In genomic region chr15:82040395-82040794, GRCh38 we compare ENCODE assay signal across 13 cellular contexts. TPM values are rescaled to one million over a fixed set of nuclear protein-coding genes. Genes with fewer than 3 reads are reported as not detected.
A peak's percentile ranks its signal among the peaks of the same experiment; 100 is the strongest.
DNase-seq lines count a peak whose midpoint lies in the region; ATAC-seq, FAIRE-seq and TF ChIP-seq lines count a peak whose summit lies in the region.
"Had no signal": no experiment of that assay in that cellular context is flagged by ENCODE, and none has a peak within 500 bp of the region (broad histone marks: within the 10 kb centered on the region; RNA-seq: fewer than 3 reads in every experiment).

No MANE protein-coding gene starts in this region.

- RAD21 ChIA-PET in GM12878 (lab: Charles Lee; ENCODE audit: unreplicated experiment): no interaction called here

- H3K4me1 ChIP-seq in HepG2 (ENCODE audit: insufficient read depth, low read length): peaks cover 11% of the 10 kb centered on the region
- H3K4me1 ChIP-seq in right lobe of liver: peaks cover 0 to 11% (median 0%) of the 10 kb centered on the region in 4 donors
- H3K4me1 ChIP-seq in GM12878 (ENCODE audit: control insufficient read depth, insufficient read depth, low read length): no peaks in the 10 kb centered on the region; the same call in 1 of the 2 replicates

- H3K4me2 ChIP-seq in HepG2 (ENCODE audit: low read depth, low read length) (peak overlapping the region; percentile 45; the same call in 1 of the 2 replicates), GM12878 (ENCODE audit: control insufficient read depth, insufficient read depth) (no peak overlapping the region), neural cell (ENCODE audit: low read length) (no peak overlapping the region)

- no peaks in the 10 kb centered on the region for H3K9me3 ChIP-seq in HepG2 (ENCODE audit: low read length)
- no peaks in the 10 kb centered on the region for H3K9me3 ChIP-seq in right lobe of liver
- H3K9me3 ChIP-seq in GM12878 (replicated peaks; ENCODE audit: control insufficient read depth, insufficient read depth, low read length): no peaks in the 10 kb centered on the region
- peaks cover 3% of the 10 kb centered on the region for H3K9me3 ChIP-seq in neural cell (ENCODE audit: low read length)
- H3K9me3 ChIP-seq: SJCRH30 had no signal

- no peak overlapping the region for H3K9ac ChIP-seq in HepG2 (ENCODE audit: insufficient read depth, low read depth, low read length)
- H3K9ac ChIP-seq in GM12878 (ENCODE audit: control insufficient read depth, insufficient read depth, low read length): no peak overlapping the region
- no peak overlapping the region for H3K9ac ChIP-seq in neural cell (ENCODE audit: low read length)

- no peak for TF ChIP-seq RAD21 in HepG2 (CRISPR knock-in tag; IDR thresholded peaks at IDR 0.05)
- TF ChIP-seq RAD21 in GM12878 (IDR thresholded peaks at IDR 0.05; ENCODE audit: insufficient read depth, low read depth, low read length): no peak
- no peak for TF ChIP-seq RAD21 in neural cell (conservative IDR thresholded peaks at IDR 0.05)

- H3K9me2 ChIP-seq in neural cell (ENCODE audit: insufficient read depth, low read length): no peaks in the 10 kb centered on the region

- H3K79me2 ChIP-seq in HepG2 (ENCODE audit: insufficient read depth, low read length) (no peaks in the 10 kb centered on the region), GM12878 (ENCODE audit: control insufficient read depth, insufficient read depth, low read length) (no peaks in the 10 kb centered on the region), neural cell (replicated peaks; ENCODE audit: insufficient read depth, low read length) (peaks cover 63% of the 10 kb centered on the region)

- no peak for TF ChIP-seq POLR2A in HepG2 (IDR thresholded peaks at IDR 0.05; ENCODE audit: insufficient read depth in 1 of 2, low read depth in 2 of 2, low read length in 2 of 2)
- no peak for TF ChIP-seq POLR2A in right lobe of liver (IDR thresholded peaks at IDR 0.05)
- TF ChIP-seq POLR2A in GM12878 (IDR thresholded peaks at IDR 0.05; ENCODE audit: low read depth, low read length): no peak

- POLR2A ChIA-PET in HepG2 (lab: Yijun Ruan, JAX): no interaction called here
- POLR2A ChIA-PET in GM12878 (lab: Charles Lee): no interaction called here

- H2AFZ ChIP-seq in HepG2 (ENCODE audit: low read length): no peak overlapping the region
- no peak overlapping the region for H2AFZ ChIP-seq in GM12878 (ENCODE audit: control insufficient read depth, low read depth, low read length)
- no peak overlapping the region for H2AFZ ChIP-seq in neural cell (ENCODE audit: low read depth, low read length)

- H3K36me3 ChIP-seq in HepG2 (replicated peaks in 1 of 2; ENCODE audit: control insufficient read depth in 1 of 2, insufficient read depth in 2 of 2, low read length in 2 of 2) (no peaks in the 10 kb centered on the region), right lobe of liver (no peaks in the 10 kb centered on the region), GM12878 (ENCODE audit: control insufficient read depth in 2 of 2, insufficient read depth in 2 of 2, low read length in 1 of 2) (no peaks in the 10 kb centered on the region), neural cell (ENCODE audit: insufficient read depth, low read length) (peaks cover 15% of the 10 kb centered on the region)

- BruUV-seq in HepG2 (replicated peaks; lab: Mats Ljungman, UMichigan): no TSS peak
- BruUV-seq in GM12878 (replicated peaks; lab: Mats Ljungman, UMichigan): no TSS peak

- H3K27ac ChIP-seq in HepG2 (ENCODE audit: extremely low read length, insufficient read depth, low read length): no peak overlapping the region
- no peak overlapping the region for H3K27ac ChIP-seq in right lobe of liver
- no peak overlapping the region for H3K27ac ChIP-seq in GM12878 (ENCODE audit: control insufficient read depth, insufficient read depth)
- no peak overlapping the region for H3K27ac ChIP-seq in neural cell (ENCODE audit: low read length)
- H3K27ac ChIP-seq: SJCRH30 had no signal

- ATAC-seq in HepG2 (no peak), right lobe of liver (no peak), GM12878 (peak; percentile 7; the same call in 2 of the 3 replicates)

- H4K20me1 ChIP-seq in HepG2 (ENCODE audit: insufficient read depth, low read length) (no peaks in the 10 kb centered on the region), GM12878 (ENCODE audit: control insufficient read depth, insufficient read depth) (no peaks in the 10 kb centered on the region), neural cell (ENCODE audit: insufficient read depth) (peaks cover 32% of the 10 kb centered on the region)

- CTCF ChIA-PET in HepG2 (lab: Yijun Ruan, JAX; ENCODE audit: low intra/inter-chr PET ratio, low total read pairs): no interaction called here
- CTCF ChIA-PET in GM12878 (lab: Yijun Ruan, JAX): no interaction called here

- 3% methylated on average over 2 of the region's 2 CpGs for WGBS in HepG2 (ENCODE audit: low lambda C conversion rate)
- 39% methylated on average over 2 of the region's 2 CpGs for WGBS in right lobe of liver (ENCODE audit: insufficient coverage, low coverage, low lambda C conversion rate, missing lambda C conversion rate)
- 42% methylated on average over 2 of the region's 2 CpGs for WGBS in GM12878 (ENCODE audit: insufficient coverage, insufficient replicate concordance, low lambda C conversion rate, missing lambda C conversion rate)

- SMC1A ChIA-PET in GM12878 (lab: Charles Lee; ENCODE audit: uncharacterized antibody, unreplicated experiment): no interaction called here

- DNase-seq in HepG2 (ENCODE audit: low spot score): no peak
- DNase-seq in right lobe of liver: no peak
- DNase-seq in GM12878 (ENCODE audit: low read depth, low spot score): no peak
- DNase-seq in RKO (ENCODE audit: low spot score): no peak
- DNase-seq in NCI-H524 treated with DMSO at 0.1 percent for 48 hours (lab: John Stamatoyannopoulos, UW): no peak
- no peak for DNase-seq in dermis blood vessel endothelial cell
- DNase-seq: ACHN; CD4-positive, alpha-beta memory T cell; HCEC 1CT had no signal

- TF ChIP-seq EP300 in HepG2 (IDR thresholded peaks at IDR 0.05; ENCODE audit: low read depth in 2 of 2, low read length in 2 of 2): no peak
- no peak for TF ChIP-seq EP300 in HepG2 (CRISPR knock-in tag; IDR thresholded peaks at IDR 0.05; ENCODE audit: borderline replicate concordance)
- no peak for TF ChIP-seq EP300 in GM12878 (IDR thresholded peaks at IDR 0.05; ENCODE audit: borderline replicate concordance in 1 of 2, control insufficient read depth in 1 of 2, low read depth in 2 of 2, low read length in 2 of 2)
- TF ChIP-seq EP300 in neural cell (conservative IDR thresholded peaks at IDR 0.05; ENCODE audit: poor library complexity, severe bottlenecking): no peak

- peaks cover 0 to 10% of the 10 kb centered on the region in 2 experiments; a peak in 1 of 5 replicates for H3K27me3 ChIP-seq in HepG2 (ENCODE audit: control insufficient read depth in 1 of 2, insufficient read depth in 2 of 2, low read length in 2 of 2)
- peaks cover 0 to 3% of the 10 kb centered on the region in 2 donors for H3K27me3 ChIP-seq in right lobe of liver
- H3K27me3 ChIP-seq in GM12878 (replicated peaks in 1 of 2; ENCODE audit: control insufficient read depth in 2 of 2, insufficient read depth in 2 of 2, low read length in 1 of 2): peaks cover 0 to 3% of the 10 kb centered on the region in 2 experiments; a peak in 1 of 4 replicates
- H3K27me3 ChIP-seq in neural cell (ENCODE audit: insufficient read depth, low read depth, low read length): no peaks in the 10 kb centered on the region
- H3K27me3 ChIP-seq: SJCRH30 had no signal

- intact Hi-C loops in HepG2 (cut with micrococcal nuclease; ENCODE audit: unreplicated experiment): no loop called here
- intact Hi-C loops in right lobe of liver (cut with DNase I): no loop called here
- intact Hi-C loops in GM12878 (cut with micrococcal nuclease; ENCODE audit: unreplicated experiment): loop anchor here (10.0 kb wide), 1 partner anchor 746 kb away; no protein-coding TSS in a partner anchor

- H3F3A ChIP-seq in neural cell (ENCODE audit: insufficient read depth, low read length, poor library complexity, severe bottlenecking): peaks cover 9% of the 10 kb centered on the region

- no peak overlapping the region for H3K4me3 ChIP-seq in HepG2 (replicated peaks in 1 of 3; ENCODE audit: insufficient read depth in 1 of 3, low read depth in 2 of 3, low read length in 3 of 3)
- no peak overlapping the region for H3K4me3 ChIP-seq in right lobe of liver
- H3K4me3 ChIP-seq in GM12878: no peak overlapping the region
- peak overlapping the region; percentile 98 for H3K4me3 ChIP-seq in neural cell (ENCODE audit: low read length)
- H3K4me3 ChIP-seq: SJCRH30 had no signal

- FAIRE-seq in HepG2 (lab: Jason Lieb, UNC): no peak
- no peak for FAIRE-seq in GM12878 (lab: Jason Lieb, UNC)
- FAIRE-seq: GM19239 had no signal

- TF ChIP-seq CTCF in HepG2 (CRISPR knock-in tag; IDR thresholded peaks at IDR 0.05): no peak
- TF ChIP-seq CTCF in right lobe of liver (IDR thresholded peaks at IDR 0.05): no peak
- TF ChIP-seq CTCF in GM12878 (IDR thresholded peaks at IDR 0.05 in 2 of 3, conservative IDR thresholded peaks at IDR 0.05 in 1 of 3; ENCODE audit: control insufficient read depth in 2 of 3, extremely low read depth in 1 of 3, insufficient read depth in 1 of 3, low read depth in 3 of 3, low read length in 3 of 3): no peak
- TF ChIP-seq CTCF in neural cell (IDR thresholded peaks at IDR 0.05; ENCODE audit: poor library complexity, severe bottlenecking): no peak

- in situ Hi-C loops in HepG2 (cut with HindIII; ENCODE audit: extremely low pct_ligation_motif_present, low pct_unique_long_range_greater_than_20kb) (no loop called here), GM12878 (cut with MboI) (loop anchor here (10.0 kb wide), 1 partner anchor 756 kb away; no protein-coding TSS in a partner anchor)

RNA-seq across cellular contexts. Expression of gene MEX3B, which starts 5.4 kb away (rescaled TPM):
- total RNA-seq in HepG2 (2016; rRNA removed; fragmentation: Illumina TruSeq; extraction: Trizol): 0.62 and 0.72 TPM in 2 replicates
- 0.35 and 0.40 TPM in 2 replicates for total RNA-seq in HepG2 (2016; cell fraction: cytosol; rRNA removed; fragmentation: Illumina TruSeq; extraction: Trizol; ENCODE audit: low read depth)
- 0.65 and 0.95 TPM in 2 replicates for total RNA-seq in HepG2 (2016; cell fraction: insoluble cytoplasmic fraction; rRNA removed; fragmentation: Illumina TruSeq; extraction: Trizol)
- 0.68 and 0.86 TPM in 2 replicates for total RNA-seq in HepG2 (2016; cell fraction: membrane; rRNA removed; fragmentation: Illumina TruSeq; extraction: Trizol)
- total RNA-seq in HepG2 (2016; cell fraction: nucleus; rRNA removed; fragmentation: Illumina TruSeq; extraction: Trizol): 0.63 and 0.84 TPM in 2 replicates
- polyA plus RNA-seq in HepG2 (2011; rRNA removed): 0.48 and 0.74 TPM in 2 replicates
- polyA plus RNA-seq in HepG2 (2011; cell fraction: cytosol; rRNA removed): 0.50 and 0.70 TPM in 2 replicates
- 2.1 and 2.7 TPM in 2 replicates for polyA plus RNA-seq in HepG2 (2011; cell fraction: nucleus; rRNA removed)
- 0.20 and 1.0 TPM in 2 replicates for polyA plus RNA-seq in HepG2 (2012)
- 0.09 and 0.14 TPM in 2 replicates for polyA plus RNA-seq in HepG2 (2016; cell fraction: cytosol; fragmentation: Illumina TruSeq; extraction: Trizol; ENCODE audit: low read depth)
- polyA plus RNA-seq in HepG2 (2016; cell fraction: insoluble cytoplasmic fraction; fragmentation: Illumina TruSeq; extraction: Trizol; ENCODE audit: low read depth): 0.54 and 0.84 TPM in 2 replicates
- 0.31 and 0.45 TPM in 2 replicates for polyA plus RNA-seq in HepG2 (2016; cell fraction: membrane; fragmentation: Illumina TruSeq; extraction: Trizol; ENCODE audit: low read depth)
- polyA plus RNA-seq in HepG2 (2016; cell fraction: nucleus; fragmentation: Illumina TruSeq; extraction: Trizol; ENCODE audit: insufficient read depth, low read depth): 1.2 and 1.6 TPM in 2 replicates
- 0.82 and 1.4 TPM in 2 replicates for polyA minus RNA-seq in HepG2 (2011; rRNA and poly(A)+ RNA removed; ENCODE audit: low replicate concordance)
- 0.99 and 1.1 TPM in 2 replicates for polyA minus RNA-seq in HepG2 (2011; cell fraction: cytosol; rRNA and poly(A)+ RNA removed)
- 0.52 and 0.62 TPM in 2 replicates for polyA minus RNA-seq in HepG2 (2011; cell fraction: nucleus; rRNA and poly(A)+ RNA removed)
- 1 to 10 TPM in 3 of 6 experiments, under 1 TPM in 3; 0.39 to 1.7 (median 0.84) TPM for total RNA-seq in right lobe of liver
- total RNA-seq in GM12878 (2013; cell fraction: nucleolus; rRNA removed): 0.42 and 0.54 TPM in 2 replicates
- 0.38 and 0.45 TPM in 2 replicates for total RNA-seq in GM12878 (2014; rRNA removed)
- 0.22 and 0.32 TPM in 2 replicates for total RNA-seq in GM12878 (2014; rRNA removed; fragmentation: Illumina TruSeq; extraction: Trizol)
- total RNA-seq in GM12878 (2021): 0.72 and 0.90 TPM in 2 replicates
- polyA plus RNA-seq in GM12878 (2011; ENCODE audit: low read depth): not detected
- 1.3 and 1.5 TPM in 2 replicates for polyA plus RNA-seq in GM12878 (2011; rRNA removed)
- polyA plus RNA-seq in GM12878 (2011; cell fraction: cytosol; rRNA removed): 1.3 and 2.4 TPM in 2 replicates
- polyA plus RNA-seq in GM12878 (2011; cell fraction: nucleus; rRNA removed): 6.5 and 8.8 TPM in 2 replicates
- polyA plus RNA-seq in GM12878 (2012): 0.07 and 0.34 TPM in 2 replicates
- polyA plus RNA-seq in GM12878 (2014; fragmentation: Illumina TruSeq; extraction: Trizol): 0.22 and 0.28 TPM in 2 replicates
- polyA plus RNA-seq in GM12878 (2014; fragmentation: Nextera tagmentation; extraction: Ambion mirVana): under 1 TPM; 0.02 to 0.22 TPM
- 0.59 and 0.86 TPM in 2 replicates for polyA plus RNA-seq in GM12878 (2014; rRNA removed)
- under 1 TPM; 0.20 to 0.28 TPM for polyA plus RNA-seq in GM12878 (2016; fragmentation: Nextera tagmentation; extraction: Ambion mirVana)
- polyA minus RNA-seq in GM12878 (2011; rRNA and poly(A)+ RNA removed): 0.51 and 1.3 TPM in 2 replicates
- 0.83 and 1.5 TPM in 2 replicates for polyA minus RNA-seq in GM12878 (2011; cell fraction: cytosol; rRNA and poly(A)+ RNA removed)
- 2.2 and 4.9 TPM in 2 replicates for polyA minus RNA-seq in GM12878 (2011; cell fraction: nucleus; rRNA and poly(A)+ RNA removed)
- 38.8 and 46.0 TPM in 2 replicates for polyA plus RNA-seq in neural cell
- 118 and 140 TPM in 2 replicates for polyA minus RNA-seq in neural cell
- total RNA-seq in dermis blood vessel endothelial cell: 9.7 and 11.6 TPM in 2 replicates
- polyA plus RNA-seq: CD4-positive, alpha-beta memory T cell; IgD-negative memory B cell had no signal
